Comparison of ENCODE assay signal across 29 cellular contexts in the genomic region with DNA sequence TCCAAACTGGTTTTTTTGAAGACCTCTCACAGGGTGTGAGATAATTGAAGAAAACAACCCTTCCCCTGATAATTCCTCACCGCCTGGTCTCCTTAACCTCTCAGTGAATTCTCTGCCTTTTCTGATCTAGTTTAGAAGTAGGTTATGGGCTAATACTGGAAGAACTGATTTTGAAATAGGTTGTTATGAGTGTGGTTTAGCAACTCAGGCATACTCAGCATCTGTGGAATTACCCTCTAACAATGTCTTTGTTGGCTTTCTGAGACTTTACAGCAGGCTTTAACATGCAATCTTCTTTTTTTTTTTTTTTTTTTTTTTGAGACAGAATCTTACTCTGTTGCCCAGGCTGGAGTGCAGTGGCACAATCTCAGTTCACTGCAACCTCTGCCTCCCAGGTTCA. TPM values are rescaled to one million over a fixed set of nuclear protein-coding genes. Genes with fewer than 3 reads are reported as not detected.
"Had no signal": no experiment of that assay in that cellular context is flagged by ENCODE, and none has a peak within 500 bp of the region (broad histone marks: within the 10 kb centered on the region; RNA-seq: fewer than 3 reads in every experiment).

No MANE protein-coding gene starts in this region.

- H3K79me2 ChIP-seq: hepatocyte, parathyroid adenoma had no signal

- H3K4me1 ChIP-seq: gastroesophageal sphincter, heart left ventricle, left lung, parathyroid adenoma, right atrium auricular region, sigmoid colon, spleen, tibial nerve, vagina had no signal

- H3K4me1 Mint-ChIP-seq: naive thymus-derived CD4-positive, alpha-beta T cell; nephron; neural progenitor cell had no signal

- H3K4me3 ChIP-seq: dorsolateral prefrontal cortex, gastroesophageal sphincter, heart left ventricle, hepatocyte, left lung, neural progenitor cell, right atrium auricular region, sigmoid colon, skin epidermis, spleen, thoracic aorta, tibial nerve, vagina had no signal

- H3K36me3 ChIP-seq: gastroesophageal sphincter, heart left ventricle, left lung, neural progenitor cell, right atrium auricular region, sigmoid colon, spleen, thoracic aorta, tibial nerve, vagina had no signal

- H3K4me2 ChIP-seq: hepatocyte, neural progenitor cell had no signal

- H3K27me3 ChIP-seq: hepatocyte, neural progenitor cell, right atrium auricular region, tibial nerve, vagina had no signal

- H2AFZ ChIP-seq: hepatocyte, neural progenitor cell, parathyroid adenoma had no signal

- H3K4me3 Mint-ChIP-seq: naive thymus-derived CD4-positive, alpha-beta T cell; nephron; neural progenitor cell; stimulated activated naive B cell treated with anti-CD40 and anti-IgM and Interleukin-4, amounts not matched to agents 10 μg/mL and 1 μg/mL and 100 μg/mL, for 72 hours; stimulated activated naive CD8-positive, alpha-beta T cell treated with anti-CD3 and anti-CD28 coated beads, Interleukin-15, Interleukin-2, amounts not matched to agents 100 ng/mL and 50 ng/mL, for 24 hours had no signal

- ATAC-seq: esophagus mucosa; gastroesophageal sphincter; heart left ventricle; left cardiac atrium; left lung; naive thymus-derived CD4-positive, alpha-beta T cell; stimulated activated naive B cell treated with anti-CD40 and anti-IgM and Interleukin-4, amounts not matched to agents 10 μg/mL and 1 μg/mL and 100 μg/mL, for 72 hours had no signal

- H3K27ac ChIP-seq: dorsolateral prefrontal cortex, epithelial cell of prostate, gastroesophageal sphincter, heart left ventricle, hepatocyte, left lung, neural progenitor cell, parathyroid adenoma, right atrium auricular region, sigmoid colon, skin epidermis, spleen, thoracic aorta, tibial nerve, vagina had no signal

- H3K9me3 Mint-ChIP-seq: nephron; neural progenitor cell; stimulated activated naive CD8-positive, alpha-beta T cell treated with anti-CD3 and anti-CD28 coated beads, Interleukin-15, Interleukin-2, amounts not matched to agents 100 ng/mL and 50 ng/mL, for 24 hours had no signal

- DNase-seq: dorsolateral prefrontal cortex; effector CD4-positive, alpha-beta T cell; heart left ventricle; left cardiac atrium; left lung; mesendoderm; midbrain; naive thymus-derived CD4-positive, alpha-beta T cell; sigmoid colon; spleen; stimulated activated CD4-positive, alpha-beta T cell treated with anti-CD3 and anti-CD28 coated beads, Interleukin-2, amount 100 ng/mL, for 48 hours; stimulated activated naive B cell treated with anti-CD40 and anti-IgM and Interleukin-4, amounts not matched to agents 10 μg/mL and 1 μg/mL and 100 μg/mL, for 72 hours had no signal

- H3K36me3 Mint-ChIP-seq: naive thymus-derived CD4-positive, alpha-beta T cell; neural progenitor cell; stimulated activated naive B cell treated with anti-CD40 and anti-IgM and Interleukin-4, amounts not matched to agents 10 μg/mL and 1 μg/mL and 100 μg/mL, for 72 hours had no signal

- H3K9ac ChIP-seq: neural progenitor cell, parathyroid adenoma had no signal

- FAIRE-seq: colon had no signal

- H3K27ac Mint-ChIP-seq: naive thymus-derived CD4-positive, alpha-beta T cell; nephron; neural progenitor cell; progenitor cell of endocrine pancreas; stimulated activated naive B cell treated with anti-CD40 and anti-IgM and Interleukin-4, amounts not matched to agents 10 μg/mL and 1 μg/mL and 100 μg/mL, for 72 hours; stimulated activated naive CD8-positive, alpha-beta T cell treated with anti-CD3 and anti-CD28 coated beads, Interleukin-15, Interleukin-2, amounts not matched to agents 100 ng/mL and 50 ng/mL, for 24 hours had no signal

- H3K9me3 ChIP-seq: gastroesophageal sphincter, heart left ventricle, left lung, right atrium auricular region, sigmoid colon, thoracic aorta, tibial nerve, vagina had no signal

RNA-seq across cellular contexts. Expression of gene PLD5, which starts 10.3 kb away (rescaled TPM):
- total RNA-seq: esophagus mucosa; lung microvascular endothelial cell; naive thymus-derived CD4-positive, alpha-beta T cell; osteoblast had no signal
- polyA plus RNA-seq: naive thymus-derived CD4-positive, alpha-beta T cell had no signal
